1 cellular context compared by ENCODE assay signal in genomic region chr4:668219-668618, GRCh38.
A peak's percentile ranks its signal among the peaks of the same experiment; 100 is the strongest.
TF ChIP-seq lines count a peak whose summit lies in the region.

No MANE protein-coding gene starts in this region.

TF ChIP-seq in K562, 482 proteins besides CTCF, POLR2A, EP300 and RAD21:
- TF ChIP-seq PRDM10 (IDR thresholded peaks at IDR 0.05; ENCODE audit: partially characterized antibody): peak; percentile 58
TF ChIP-seq in K562: peak in this region for 1; not testable (repeated sequence) for 481.
